ENCODE assay signal across 1 cellular context in the genomic region with DNA sequence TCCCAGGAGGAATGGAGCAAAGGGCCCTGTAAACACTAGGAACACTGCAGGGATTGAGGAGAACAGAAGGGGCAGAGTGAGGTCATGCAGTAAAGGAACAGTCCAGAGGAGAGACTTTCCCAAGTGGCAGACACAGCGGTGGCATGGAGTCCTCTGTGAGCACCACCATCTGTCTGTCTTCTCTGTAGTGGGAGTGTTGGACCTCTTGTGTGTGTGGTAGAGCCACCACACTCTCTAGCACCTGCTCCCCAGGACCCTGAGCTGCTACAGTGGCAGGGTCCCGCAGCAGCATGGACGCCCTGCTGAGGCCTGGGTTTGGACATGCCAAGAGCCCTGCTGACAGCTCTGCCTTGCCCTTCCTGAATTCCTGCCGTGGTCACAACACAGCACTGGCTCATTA.
TF ChIP-seq lines count a peak whose summit lies in the region.

No MANE protein-coding gene starts in this region.

TF ChIP-seq in GM23338, 12 proteins besides CTCF, POLR2A, EP300 and RAD21 (continued from another document):
- TF ChIP-seq, protein P1, sequence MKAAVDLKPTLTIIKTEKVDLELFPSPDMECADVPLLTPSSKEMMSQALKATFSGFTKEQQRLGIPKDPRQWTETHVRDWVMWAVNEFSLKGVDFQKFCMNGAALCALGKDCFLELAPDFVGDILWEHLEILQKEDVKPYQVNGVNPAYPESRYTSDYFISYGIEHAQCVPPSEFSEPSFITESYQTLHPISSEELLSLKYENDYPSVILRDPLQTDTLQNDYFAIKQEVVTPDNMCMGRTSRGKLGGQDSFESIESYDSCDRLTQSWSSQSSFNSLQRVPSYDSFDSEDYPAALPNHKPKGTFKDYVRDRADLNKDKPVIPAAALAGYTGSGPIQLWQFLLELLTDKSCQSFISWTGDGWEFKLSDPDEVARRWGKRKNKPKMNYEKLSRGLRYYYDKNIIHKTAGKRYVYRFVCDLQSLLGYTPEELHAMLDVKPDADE (IDR thresholded peaks at IDR 0.05), result no peak
- TF ChIP-seq NANOG (IDR thresholded peaks at IDR 0.05; ENCODE audit: borderline replicate concordance) (no peak), EZH2 (IDR thresholded peaks at IDR 0.05; ENCODE audit: low read depth, unreplicated experiment) (no peak), CREB1 (CRISPR knock-in tag; IDR thresholded peaks at IDR 0.05; ENCODE audit: low read depth) (no peak), ZNF114 (CRISPR knock-in tag; IDR thresholded peaks at IDR 0.05) (no peak), POLR2AphosphoS5 (IDR thresholded peaks at IDR 0.05; ENCODE audit: low read depth) (no peak)
- TF ChIP-seq, protein P2, sequence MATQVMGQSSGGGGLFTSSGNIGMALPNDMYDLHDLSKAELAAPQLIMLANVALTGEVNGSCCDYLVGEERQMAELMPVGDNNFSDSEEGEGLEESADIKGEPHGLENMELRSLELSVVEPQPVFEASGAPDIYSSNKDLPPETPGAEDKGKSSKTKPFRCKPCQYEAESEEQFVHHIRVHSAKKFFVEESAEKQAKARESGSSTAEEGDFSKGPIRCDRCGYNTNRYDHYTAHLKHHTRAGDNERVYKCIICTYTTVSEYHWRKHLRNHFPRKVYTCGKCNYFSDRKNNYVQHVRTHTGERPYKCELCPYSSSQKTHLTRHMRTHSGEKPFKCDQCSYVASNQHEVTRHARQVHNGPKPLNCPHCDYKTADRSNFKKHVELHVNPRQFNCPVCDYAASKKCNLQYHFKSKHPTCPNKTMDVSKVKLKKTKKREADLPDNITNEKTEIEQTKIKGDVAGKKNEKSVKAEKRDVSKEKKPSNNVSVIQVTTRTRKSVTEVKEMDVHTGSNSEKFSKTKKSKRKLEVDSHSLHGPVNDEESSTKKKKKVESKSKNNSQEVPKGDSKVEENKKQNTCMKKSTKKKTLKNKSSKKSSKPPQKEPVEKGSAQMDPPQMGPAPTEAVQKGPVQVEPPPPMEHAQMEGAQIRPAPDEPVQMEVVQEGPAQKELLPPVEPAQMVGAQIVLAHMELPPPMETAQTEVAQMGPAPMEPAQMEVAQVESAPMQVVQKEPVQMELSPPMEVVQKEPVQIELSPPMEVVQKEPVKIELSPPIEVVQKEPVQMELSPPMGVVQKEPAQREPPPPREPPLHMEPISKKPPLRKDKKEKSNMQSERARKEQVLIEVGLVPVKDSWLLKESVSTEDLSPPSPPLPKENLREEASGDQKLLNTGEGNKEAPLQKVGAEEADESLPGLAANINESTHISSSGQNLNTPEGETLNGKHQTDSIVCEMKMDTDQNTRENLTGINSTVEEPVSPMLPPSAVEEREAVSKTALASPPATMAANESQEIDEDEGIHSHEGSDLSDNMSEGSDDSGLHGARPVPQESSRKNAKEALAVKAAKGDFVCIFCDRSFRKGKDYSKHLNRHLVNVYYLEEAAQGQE (IDR thresholded peaks at IDR 0.05; ENCODE audit: unreplicated experiment), result no peak
